8 cellular contexts compared by ENCODE assay signal in genomic region chr2:88016086-88016947, GRCh38. TPM values are rescaled to one million over a fixed set of nuclear protein-coding genes. Genes with fewer than 3 reads are reported as not detected.
DNase-seq lines count a peak whose midpoint lies in the region; ATAC-seq and TF ChIP-seq lines count a peak whose summit lies in the region.

Gene RNU2-63P (minus strand): TSS chr2:88016547.

- H3K36me3 Mint-ChIP-seq in activated CD8-positive, alpha-beta T cell treated with anti-CD3 and anti-CD28 coated beads, Interleukin-2, amount 10 ng/mL, durations not matched to agents 7 days and 5 days (ENCODE audit: low read depth): peaks cover 6% of the 10 kb centered on the region
- peaks cover 19% of the 10 kb centered on the region for H3K36me3 Mint-ChIP-seq in effector memory CD8-positive, alpha-beta T cell (ENCODE audit: insufficient read depth)
- peaks cover 5% of the 10 kb centered on the region for H3K36me3 Mint-ChIP-seq in memory B cell

- peaks cover 4% of the 10 kb centered on the region for H3K9me3 Mint-ChIP-seq in activated CD8-positive, alpha-beta T cell treated with anti-CD3 and anti-CD28 coated beads, Interleukin-2, amount 10 ng/mL, durations not matched to agents 7 days and 5 days (ENCODE audit: insufficient read depth)
- H3K9me3 Mint-ChIP-seq in effector memory CD8-positive, alpha-beta T cell: no peaks in the 10 kb centered on the region
- no peaks in the 10 kb centered on the region for H3K9me3 Mint-ChIP-seq in memory B cell

- DNase-seq in AG09319 (ENCODE audit: extremely low read depth, low read depth) (peak; percentile 16), NCI-H69 (lab: John Stamatoyannopoulos, UW) (peak; percentile 74), memory B cell (ENCODE audit: low spot score in 2 of 2) (peak; percentile 84 to 93)
- peak; percentile 81 for DNase-seq in activated CD8-positive, alpha-beta T cell treated with anti-CD3 and anti-CD28 coated beads, Interleukin-2, amount 10 ng/mL, durations not matched to agents 7 days and 5 days
- peak; percentile 78 to 89 (median 78) for DNase-seq in effector memory CD8-positive, alpha-beta T cell
- DNase-seq in stimulated activated CD8-positive, alpha-beta memory T cell treated with anti-CD3 and anti-CD28 coated beads, Interleukin-12 subunit alpha, Interleukin-12 subunit beta, amount 100 ng/mL, for 1 hour (ENCODE audit: low read depth): peak; percentile 65

- H3K4me3 Mint-ChIP-seq in activated CD8-positive, alpha-beta T cell treated with anti-CD3 and anti-CD28 coated beads, Interleukin-2, amount 10 ng/mL, durations not matched to agents 7 days and 5 days: peak within 1 kb of the TSS; percentile 98
- peak within 1 kb of the TSS; percentile 93 to 95 for H3K4me3 Mint-ChIP-seq in effector memory CD8-positive, alpha-beta T cell
- peak within 1 kb of the TSS; percentile 98 for H3K4me3 Mint-ChIP-seq in memory B cell

- ATAC-seq in GM19043 (IDR thresholded peaks at IDR 0.05; ENCODE audit: low read depth, unreplicated experiment): peak; percentile 81
- peak; percentile 88 for ATAC-seq in HG03432 (IDR thresholded peaks at IDR 0.05; ENCODE audit: unreplicated experiment)
- ATAC-seq in activated CD8-positive, alpha-beta T cell treated with anti-CD3 and anti-CD28 coated beads, Interleukin-2, amount 10 ng/mL, durations not matched to agents 7 days and 5 days: peak; percentile 83
- peak; percentile 82 for ATAC-seq in effector memory CD8-positive, alpha-beta T cell (replicated peaks)
- ATAC-seq in memory B cell (ENCODE audit: low read depth): peak; percentile 74

- H3K27ac Mint-ChIP-seq in activated CD8-positive, alpha-beta T cell treated with anti-CD3 and anti-CD28 coated beads, Interleukin-2, amount 10 ng/mL, durations not matched to agents 7 days and 5 days: peak within 1 kb of the TSS; percentile 99
- H3K27ac Mint-ChIP-seq in effector memory CD8-positive, alpha-beta T cell: peak within 1 kb of the TSS; percentile 98 to 99
- H3K27ac Mint-ChIP-seq in memory B cell: peak within 1 kb of the TSS; percentile 100

- POLR2A ChIA-PET in activated CD8-positive, alpha-beta T cell treated with anti-CD3 and anti-CD28 coated beads, Interleukin-2, amount 10 ng/mL, durations not matched to agents 7 days and 5 days (lab: Charles Lee): interaction anchor here (0.5 to 3.2 kb wide), 14 partner anchors 9 to 1129 kb away, joined by 3 to 26 read pairs (median 4); no protein-coding TSS in a partner anchor

- no peaks in the 10 kb centered on the region for H3K27me3 Mint-ChIP-seq in activated CD8-positive, alpha-beta T cell treated with anti-CD3 and anti-CD28 coated beads, Interleukin-2, amount 10 ng/mL, durations not matched to agents 7 days and 5 days (ENCODE audit: low read depth)
- no peaks in the 10 kb centered on the region for H3K27me3 Mint-ChIP-seq in effector memory CD8-positive, alpha-beta T cell
- no peaks in the 10 kb centered on the region for H3K27me3 Mint-ChIP-seq in memory B cell

- H3K4me1 Mint-ChIP-seq in activated CD8-positive, alpha-beta T cell treated with anti-CD3 and anti-CD28 coated beads, Interleukin-2, amount 10 ng/mL, durations not matched to agents 7 days and 5 days (ENCODE audit: low read depth): peaks cover 28% of the 10 kb centered on the region
- peaks cover 14% of the 10 kb centered on the region in 2 donors for H3K4me1 Mint-ChIP-seq in effector memory CD8-positive, alpha-beta T cell (ENCODE audit: low read depth in 2 of 2)
- peaks cover 18% of the 10 kb centered on the region for H3K4me1 Mint-ChIP-seq in memory B cell

- CTCF ChIA-PET in activated CD8-positive, alpha-beta T cell treated with anti-CD3 and anti-CD28 coated beads, Interleukin-2, amount 10 ng/mL, durations not matched to agents 7 days and 5 days (lab: Charles Lee): interaction anchor here (0.8 to 1.9 kb wide), 3 partner anchors 14 to 44 kb away, joined by 3 to 8 read pairs (median 5); no protein-coding TSS in a partner anchor

- TF ChIP-seq CTCF in AG09319 (IDR thresholded peaks at IDR 0.05; ENCODE audit: low read depth, low read length): no peak

RNA-seq across cellular contexts. Expression of gene RNU2-63P, which starts in this region (rescaled TPM):
- 1 to 10 TPM; 4.5 to 7.0 TPM for total RNA-seq in activated CD8-positive, alpha-beta T cell treated with anti-CD3 and anti-CD28 coated beads, Interleukin-2, amount 10 ng/mL, durations not matched to agents 7 days and 5 days

Comparison
In these comparisons a context has a peak if more than half of its experiments do, and no peak if none do; other contexts are left out.
1. Peak in every context shown above with its lines: DNase-seq and ATAC-seq.
2. DNase-seq: peak in every context shown above with its lines; median percentile 88 in memory B cell; 81 in activated CD8-positive, alpha-beta T cell treated with anti-CD3 and anti-CD28 coated beads, Interleukin-2, amount 10 ng/mL, durations not matched to agents 7 days and 5 days; 78 in effector memory CD8-positive, alpha-beta T cell; 74 in NCI-H69; 65 in stimulated activated CD8-positive, alpha-beta memory T cell treated with anti-CD3 and anti-CD28 coated beads, Interleukin-12 subunit alpha, Interleukin-12 subunit beta, amount 100 ng/mL, for 1 hour; 16 in AG09319.